8 cellular contexts compared by ENCODE assay signal in genomic region chr2:232611559-232612218, GRCh38. TPM values are rescaled to one million over a fixed set of nuclear protein-coding genes. Genes with fewer than 3 reads are reported as not detected.
DNase-seq lines count a peak whose midpoint lies in the region; ATAC-seq and TF ChIP-seq lines count a peak whose summit lies in the region.

No MANE protein-coding gene starts in this region.

- no peaks in the 10 kb centered on the region for H3K4me1 ChIP-seq in colonic mucosa

- H3K27ac Mint-ChIP-seq in memory B cell, result no peak overlapping the region

- TF ChIP-seq CTCF in GM06990 (IDR thresholded peaks at IDR 0.05; ENCODE audit: insufficient read depth, low read length, poor library complexity, severe bottlenecking), result peak; percentile 97
- TF ChIP-seq CTCF in colonic mucosa (IDR thresholded peaks at IDR 0.05), result peak; percentile 86

- H3K36me3 Mint-ChIP-seq in memory B cell, result no peaks in the 10 kb centered on the region

- no peaks in the 10 kb centered on the region for H3K36me3 ChIP-seq in GM06990 (ENCODE audit: control insufficient read depth, insufficient read depth, low read length)
- H3K36me3 ChIP-seq in colonic mucosa, result no peaks in the 10 kb centered on the region

- H3K9ac ChIP-seq in colonic mucosa (ENCODE audit: low read depth in 2 of 2, low read length in 2 of 2), result no peak overlapping the region

- no peaks in the 10 kb centered on the region for H3K9me3 ChIP-seq in colonic mucosa

- H3K27me3 Mint-ChIP-seq in memory B cell, result peaks cover 2% of the 10 kb centered on the region

- H3K4me1 Mint-ChIP-seq in memory B cell, result peaks cover 3% of the 10 kb centered on the region

- intact Hi-C loops in colonic mucosa (cut with DNase I), result loop anchor here (10.0 kb wide), 1 partner anchor 643 kb away; the partner anchor contains the start of gene ATG16L1

- ATAC-seq in memory B cell (ENCODE audit: low read depth), result peak; percentile 43
- no peak for ATAC-seq in HG03097 (IDR thresholded peaks at IDR 0.05; ENCODE audit: low FRiP score, unreplicated experiment)

- no peaks in the 10 kb centered on the region for H3K9me3 Mint-ChIP-seq in memory B cell

- no peak overlapping the region for H3K27ac ChIP-seq in colonic mucosa

- DNase-seq in GM06990 (ENCODE audit: extremely low read depth, insufficient read length), result peak; percentile 31
- DNase-seq in M059J (ENCODE audit: low read depth), result peak; percentile 91
- peak; percentile 65 for DNase-seq in activated CD4-positive, alpha-beta T cell treated with anti-CD3 and anti-CD28 coated beads, Interleukin-2, amount 50 U/mL, for 1 hour
- peak; percentile 70 for DNase-seq in colonic mucosa
- DNase-seq in memory B cell (ENCODE audit: low spot score in 2 of 2), result peak; percentile 43 to 58
- peak; percentile 33 to 53 for DNase-seq in stimulated activated CD8-positive, alpha-beta memory T cell treated with anti-CD3 and anti-CD28 coated beads, Interleukin-2, amount 100 ng/mL, for 1 hour (ENCODE audit: low read depth in 2 of 2)
- DNase-seq in NCI-H774 (lab: John Stamatoyannopoulos, UW), result no peak

- H3K27me3 ChIP-seq in GM06990 (replicated peaks; ENCODE audit: control insufficient read depth, insufficient read depth, low read length) (no peaks in the 10 kb centered on the region), colonic mucosa (no peaks in the 10 kb centered on the region)

- H3K4me3 Mint-ChIP-seq in memory B cell, result no peak overlapping the region

- H3K4me3 ChIP-seq in GM06990 (replicated peaks; ENCODE audit: low read depth, low read length) (no peak overlapping the region), colonic mucosa (no peak overlapping the region)

RNA-seq across cellular contexts. Expression of gene EFHD1, which starts 21.7 kb away (rescaled TPM):
- total RNA-seq in M059J (2014; rRNA removed; shearing (Covaris generic)), result 0.49 and 1.7 TPM in 2 replicates
- 1 to 10 TPM; 1.4 to 3.4 TPM for total RNA-seq in colonic mucosa
